16 cellular contexts compared by ENCODE assay signal in the genomic region with DNA sequence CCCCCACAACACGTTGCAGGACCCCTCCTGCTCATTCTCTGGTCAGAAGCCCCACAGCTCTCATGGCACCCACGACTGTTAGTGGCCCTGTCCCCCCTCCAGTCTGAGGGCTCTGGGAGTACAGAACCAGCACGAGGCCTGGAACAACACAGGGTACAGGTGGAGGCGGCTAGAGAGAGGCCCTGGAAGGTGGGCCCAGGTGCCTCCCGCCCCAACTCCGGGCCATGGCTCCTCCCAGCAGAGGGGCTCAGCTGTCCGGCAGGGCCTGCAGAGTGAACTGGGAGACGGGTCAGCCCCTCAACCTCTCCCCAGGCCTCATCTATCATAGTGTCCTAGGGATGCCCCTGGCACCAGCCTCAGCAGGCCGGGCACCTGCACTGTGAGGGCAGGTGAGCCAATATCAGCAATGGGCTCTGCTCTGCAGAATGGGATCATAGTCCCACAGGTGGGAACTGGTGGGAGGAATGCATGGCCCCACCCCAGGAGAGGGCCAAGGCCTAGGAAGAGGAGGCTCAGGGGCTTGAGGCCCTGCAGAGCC. TPM values are rescaled to one million over a fixed set of nuclear protein-coding genes. Genes with fewer than 3 reads are reported as not detected.
DNase-seq lines count a peak whose midpoint lies in the region; ATAC-seq and TF ChIP-seq lines count a peak whose summit lies in the region.
"Had no signal": no experiment of that assay in that cellular context is flagged by ENCODE, and none has a peak within 500 bp of the region (broad histone marks: within the 10 kb centered on the region; RNA-seq: fewer than 3 reads in every experiment).

No MANE protein-coding gene starts in this region.

- H2BK12ac ChIP-seq in H9 (ENCODE audit: insufficient read length, low read depth, low read length): no peak overlapping the region

- peaks cover 9% of the 10 kb centered on the region for H3K27me3 Mint-ChIP-seq in H9 (ENCODE audit: low read depth)
- H3K27me3 Mint-ChIP-seq in type B pancreatic cell: peaks cover 4% of the 10 kb centered on the region
- H3K27me3 Mint-ChIP-seq: CD4-positive, alpha-beta memory T cell had no signal

- WGBS in heart right ventricle, 2 donors: 82 to 87% methylated on average over 9 of the region's 9 CpGs
- no CpG with 5 or more reads among the region's 9 CpGs for WGBS in H9 (ENCODE audit: extremely low coverage, insufficient read length, low lambda C conversion rate)

- H3K4me1 Mint-ChIP-seq in H9 (no peaks in the 10 kb centered on the region), type B pancreatic cell (ENCODE audit: unreplicated experiment) (peaks cover 5% of the 10 kb centered on the region)
- H3K4me1 Mint-ChIP-seq in stimulated activated effector memory CD8-positive, alpha-beta T cell treated with anti-CD3 and anti-CD28 coated beads, Interleukin-12 subunit alpha, Interleukin-12 subunit beta, amount 100 ng/mL, for 72 hours: no peaks in the 10 kb centered on the region
- H3K4me1 Mint-ChIP-seq: naive B cell had no signal

- H3K4me1 ChIP-seq in heart right ventricle (no peaks in the 10 kb centered on the region), H9 (ENCODE audit: insufficient read depth, low read length) (no peaks in the 10 kb centered on the region)
- H3K4me1 ChIP-seq: right atrium auricular region, suprapubic skin had no signal

- H3K18ac ChIP-seq in H9 (ENCODE audit: insufficient read length, low read depth, low read length): no peak overlapping the region

- H2BK15ac ChIP-seq in H9 (ENCODE audit: low read depth, low read length): no peak overlapping the region

- H3K4ac ChIP-seq in H9 (ENCODE audit: low read depth, low read length): no peak overlapping the region

- H3K9me3 Mint-ChIP-seq in H9 (peaks cover 17 to 35% of the 10 kb centered on the region in 2 experiments), type B pancreatic cell (peaks cover 5% of the 10 kb centered on the region)
- peaks cover 2% of the 10 kb centered on the region for H3K9me3 Mint-ChIP-seq in stimulated activated effector memory CD8-positive, alpha-beta T cell treated with anti-CD3 and anti-CD28 coated beads, Interleukin-12 subunit alpha, Interleukin-12 subunit beta, amount 100 ng/mL, for 72 hours

- DNase-seq in Right ventricle myocardium superior (peak; percentile 6), heart right ventricle (no peak), H9 (peak; percentile 5), iPS-NIHi7 (ENCODE audit: extremely low spot score) (peak; percentile 7), type B pancreatic cell (ENCODE audit: extremely low spot score, unreplicated experiment) (peak; percentile 53), T-helper 1 cell (no peak), mucosa of gallbladder (ENCODE audit: low spot score) (no peak)
- DNase-seq in stimulated activated effector memory CD8-positive, alpha-beta T cell treated with anti-CD3 and anti-CD28 coated beads, Interleukin-12 subunit alpha, Interleukin-12 subunit beta, amount 100 ng/mL, for 72 hours (ENCODE audit: low spot score in 2 of 2): no peak
- DNase-seq: activated gamma-delta T cell; CD4-positive, alpha-beta memory T cell; mesendoderm; naive B cell; NCI-H187 had no signal

- no peak overlapping the region for H2AFZ ChIP-seq in H9 (ENCODE audit: low read length)

- H2BK20ac ChIP-seq in H9 (ENCODE audit: low read depth, low read length, poor library complexity, severe bottlenecking): no peak overlapping the region

- H3K9me3 ChIP-seq in heart right ventricle: peaks cover 0 to 17% (median 4%) of the 10 kb centered on the region in 11 donors
- H3K9me3 ChIP-seq in H9 (ENCODE audit: control insufficient read depth, low read depth, low read length): peaks cover 4% of the 10 kb centered on the region
- H3K9me3 ChIP-seq: suprapubic skin had no signal

- no peaks in the 10 kb centered on the region for H4K20me1 ChIP-seq in H9 (ENCODE audit: control insufficient read depth, insufficient read depth, insufficient read length)

- no peaks in the 10 kb centered on the region for H3K79me1 ChIP-seq in H9 (ENCODE audit: insufficient read depth, low read depth, low read length, poor library complexity, severe bottlenecking)

- H3K27ac ChIP-seq in heart right ventricle (no peak overlapping the region), H9 (ENCODE audit: insufficient read length, low read depth, low read length) (no peak overlapping the region)
- H3K27ac ChIP-seq: right atrium auricular region, suprapubic skin had no signal

- no peak overlapping the region for H3K23ac ChIP-seq in H9 (ENCODE audit: insufficient read length, low read depth, low read length)

- no peak overlapping the region for H3K56ac ChIP-seq in H9 (ENCODE audit: insufficient read length, low read depth, low read length)

- H3K4me3 ChIP-seq in heart right ventricle: no peak overlapping the region
- H3K4me3 ChIP-seq: right atrium auricular region, suprapubic skin had no signal

- no peak overlapping the region for H4K8ac ChIP-seq in H9 (replicated peaks; ENCODE audit: insufficient read length, low read depth, low read length)

- peaks cover 5 to 11% (median 8%) of the 10 kb centered on the region in 3 experiments; a peak in 4 of 7 replicates for H3K36me3 Mint-ChIP-seq in H9 (ENCODE audit: insufficient read depth in 1 of 3, low read depth in 3 of 3)
- H3K36me3 Mint-ChIP-seq in type B pancreatic cell: no peaks in the 10 kb centered on the region
- H3K36me3 Mint-ChIP-seq in stimulated activated effector memory CD8-positive, alpha-beta T cell treated with anti-CD3 and anti-CD28 coated beads, Interleukin-12 subunit alpha, Interleukin-12 subunit beta, amount 100 ng/mL, for 72 hours: no peaks in the 10 kb centered on the region
- H3K36me3 Mint-ChIP-seq: CD4-positive, alpha-beta memory T cell had no signal

- H3K23me2 ChIP-seq in H9 (ENCODE audit: insufficient read length, low read depth, low read length, poor library complexity, severe bottlenecking): no peaks in the 10 kb centered on the region

- no peak overlapping the region for H2AK5ac ChIP-seq in H9 (ENCODE audit: insufficient read length, low read length)

- no peak overlapping the region for H4K5ac ChIP-seq in H9 (ENCODE audit: insufficient read length, low read depth, low read length)

- no peak overlapping the region for H3K4me2 ChIP-seq in H9 (ENCODE audit: insufficient read depth, insufficient read length, low read length)

- no peaks in the 10 kb centered on the region for H3K36me3 ChIP-seq in heart right ventricle
- H3K36me3 ChIP-seq: right atrium auricular region, suprapubic skin had no signal

- no peak overlapping the region for H3K9ac ChIP-seq in H9 (ENCODE audit: extremely low read depth, insufficient read length, low read length)

- no peak overlapping the region for H3T11ph ChIP-seq in H9 (ENCODE audit: low read length)

- H2BK5ac ChIP-seq in H9 (ENCODE audit: insufficient read length, low read length): no peak overlapping the region

- ATAC-seq in Right ventricle myocardium superior (ENCODE audit: poor library complexity): no peak
- ATAC-seq in heart right ventricle: no peak
- ATAC-seq in stimulated activated effector memory CD8-positive, alpha-beta T cell treated with anti-CD3 and anti-CD28 coated beads, Interleukin-12 subunit alpha, Interleukin-12 subunit beta, amount 100 ng/mL, for 72 hours: no peak
- ATAC-seq: activated CD4-positive, CD25-positive, alpha-beta regulatory T cell treated with anti-CD3 and anti-CD28 coated beads, Interleukin-2, amount 50 U/mL, for 24 hours had no signal

- no peak for TF ChIP-seq CTCF in heart right ventricle (IDR thresholded peaks at IDR 0.05)
- TF ChIP-seq CTCF in H9 (conservative IDR thresholded peaks at IDR 0.05): no peak
- TF ChIP-seq CTCF in type B pancreatic cell (conservative IDR thresholded peaks at IDR 0.05): no peak

- H3K27me3 ChIP-seq in heart right ventricle (peaks cover 0 to 17% (median 0%) of the 10 kb centered on the region in 7 donors), H9 (ENCODE audit: insufficient read depth, low read length) (no peaks in the 10 kb centered on the region)
- H3K27me3 ChIP-seq: right atrium auricular region had no signal

- intact Hi-C loops in Right ventricle myocardium superior (cut with DNase I) (no loop called here), heart right ventricle (cut with DNase I) (no loop called here)

- H3K79me2 ChIP-seq in H9 (ENCODE audit: insufficient read depth, low read length): no peaks in the 10 kb centered on the region

- H2BK120ac ChIP-seq in H9 (ENCODE audit: low read depth, low read length, poor library complexity, severe bottlenecking): no peak overlapping the region

- H3K27ac Mint-ChIP-seq in H9 (no peak overlapping the region), type B pancreatic cell (no peak overlapping the region)
- H3K27ac Mint-ChIP-seq in stimulated activated effector memory CD8-positive, alpha-beta T cell treated with anti-CD3 and anti-CD28 coated beads, Interleukin-12 subunit alpha, Interleukin-12 subunit beta, amount 100 ng/mL, for 72 hours: no peak overlapping the region
- H3K27ac Mint-ChIP-seq: naive B cell had no signal

- H4K91ac ChIP-seq in H9 (ENCODE audit: insufficient read length, low read depth, low read length): no peak overlapping the region

- H3K4me3 Mint-ChIP-seq in H9 (no peak overlapping the region), type B pancreatic cell (no peak overlapping the region)
- H3K4me3 Mint-ChIP-seq in stimulated activated effector memory CD8-positive, alpha-beta T cell treated with anti-CD3 and anti-CD28 coated beads, Interleukin-12 subunit alpha, Interleukin-12 subunit beta, amount 100 ng/mL, for 72 hours: no peak overlapping the region
- H3K4me3 Mint-ChIP-seq: CD4-positive, alpha-beta memory T cell; naive B cell had no signal

- no peak overlapping the region for H3K14ac ChIP-seq in H9 (ENCODE audit: insufficient read depth, low read length)

RNA-seq across cellular contexts. Expression of a gene that starts 58.6 kb away (rescaled TPM):
- not detected for total RNA-seq in Right ventricle myocardium superior
- total RNA-seq in heart right ventricle: under 1 TPM in 1 of 10 donors, not detected in 9; 0.19 TPM
- under 1 TPM in 1 of 2 donors, not detected in 1; 0.06 TPM for polyA plus RNA-seq in heart right ventricle
- total RNA-seq in H9 (2021): 1.2 TPM in 2 replicates
- 0.71 and 11.8 TPM in 2 replicates for total RNA-seq in type B pancreatic cell (ENCODE audit: low replicate concordance)
- total RNA-seq in mucosa of gallbladder: 2.9 TPM
- total RNA-seq: CD4-positive, alpha-beta memory T cell; right atrium auricular region; suprapubic skin had no signal
- polyA plus RNA-seq: CD4-positive, alpha-beta memory T cell had no signal

Comparison
In these comparisons a context has a peak if more than half of its experiments do, and no peak if none do; other contexts are left out.
1. DNase-seq: peak in Right ventricle myocardium superior (single experiment), H9 (single experiment), iPS-NIHi7 (single experiment) and type B pancreatic cell (single experiment); none in heart right ventricle (0 of 2), stimulated activated effector memory CD8-positive, alpha-beta T cell treated with anti-CD3 and anti-CD28 coated beads, Interleukin-12 subunit alpha, Interleukin-12 subunit beta, amount 100 ng/mL, for 72 hours (0 of 2), T-helper 1 cell (0 of 5) and mucosa of gallbladder (single experiment).